Comparison of ENCODE assay signal across 1 cellular context in the genomic region with DNA sequence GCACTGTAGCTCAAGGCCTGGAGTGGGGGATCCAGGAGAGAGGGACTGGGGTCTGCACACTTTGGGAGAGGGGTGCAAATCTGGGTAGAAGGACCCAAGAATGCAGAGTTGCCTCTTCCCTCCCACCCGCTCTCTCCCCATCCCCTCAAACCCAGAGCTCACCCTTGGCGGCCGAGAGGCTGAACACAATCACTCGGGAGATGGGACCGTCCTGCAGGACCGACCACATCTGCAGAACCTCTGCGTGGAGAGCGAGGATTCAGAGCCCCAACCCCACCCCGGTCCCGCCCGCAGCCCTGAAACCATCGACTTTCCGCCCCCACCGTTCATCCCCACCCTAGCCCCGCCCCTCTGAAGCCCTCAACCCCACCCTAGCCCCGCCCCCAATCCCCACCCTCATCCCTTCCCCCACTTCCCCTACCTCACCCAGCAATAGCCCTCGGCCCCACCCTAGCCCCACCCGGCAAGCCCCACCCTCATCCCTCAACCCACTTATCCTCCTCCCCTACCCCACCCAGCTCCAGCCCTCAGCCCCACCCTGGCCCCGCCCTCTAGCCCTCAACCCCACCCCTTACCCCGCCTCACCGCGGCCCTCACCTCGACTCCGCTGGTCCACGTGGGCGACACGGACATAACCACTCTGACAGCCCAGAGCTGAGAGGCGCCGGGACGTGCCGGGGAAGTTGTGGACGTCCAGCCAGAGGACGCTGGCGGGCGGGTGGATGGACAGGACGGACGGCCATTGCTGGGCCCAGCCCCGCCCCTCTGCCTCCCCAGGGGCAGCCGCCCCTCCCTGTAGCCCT.
TF ChIP-seq lines count a peak whose summit lies in the region.

No MANE protein-coding gene starts in this region.

TF ChIP-seq in GM23338, 12 proteins besides CTCF, POLR2A, EP300 and RAD21:
- TF ChIP-seq, protein P1, sequence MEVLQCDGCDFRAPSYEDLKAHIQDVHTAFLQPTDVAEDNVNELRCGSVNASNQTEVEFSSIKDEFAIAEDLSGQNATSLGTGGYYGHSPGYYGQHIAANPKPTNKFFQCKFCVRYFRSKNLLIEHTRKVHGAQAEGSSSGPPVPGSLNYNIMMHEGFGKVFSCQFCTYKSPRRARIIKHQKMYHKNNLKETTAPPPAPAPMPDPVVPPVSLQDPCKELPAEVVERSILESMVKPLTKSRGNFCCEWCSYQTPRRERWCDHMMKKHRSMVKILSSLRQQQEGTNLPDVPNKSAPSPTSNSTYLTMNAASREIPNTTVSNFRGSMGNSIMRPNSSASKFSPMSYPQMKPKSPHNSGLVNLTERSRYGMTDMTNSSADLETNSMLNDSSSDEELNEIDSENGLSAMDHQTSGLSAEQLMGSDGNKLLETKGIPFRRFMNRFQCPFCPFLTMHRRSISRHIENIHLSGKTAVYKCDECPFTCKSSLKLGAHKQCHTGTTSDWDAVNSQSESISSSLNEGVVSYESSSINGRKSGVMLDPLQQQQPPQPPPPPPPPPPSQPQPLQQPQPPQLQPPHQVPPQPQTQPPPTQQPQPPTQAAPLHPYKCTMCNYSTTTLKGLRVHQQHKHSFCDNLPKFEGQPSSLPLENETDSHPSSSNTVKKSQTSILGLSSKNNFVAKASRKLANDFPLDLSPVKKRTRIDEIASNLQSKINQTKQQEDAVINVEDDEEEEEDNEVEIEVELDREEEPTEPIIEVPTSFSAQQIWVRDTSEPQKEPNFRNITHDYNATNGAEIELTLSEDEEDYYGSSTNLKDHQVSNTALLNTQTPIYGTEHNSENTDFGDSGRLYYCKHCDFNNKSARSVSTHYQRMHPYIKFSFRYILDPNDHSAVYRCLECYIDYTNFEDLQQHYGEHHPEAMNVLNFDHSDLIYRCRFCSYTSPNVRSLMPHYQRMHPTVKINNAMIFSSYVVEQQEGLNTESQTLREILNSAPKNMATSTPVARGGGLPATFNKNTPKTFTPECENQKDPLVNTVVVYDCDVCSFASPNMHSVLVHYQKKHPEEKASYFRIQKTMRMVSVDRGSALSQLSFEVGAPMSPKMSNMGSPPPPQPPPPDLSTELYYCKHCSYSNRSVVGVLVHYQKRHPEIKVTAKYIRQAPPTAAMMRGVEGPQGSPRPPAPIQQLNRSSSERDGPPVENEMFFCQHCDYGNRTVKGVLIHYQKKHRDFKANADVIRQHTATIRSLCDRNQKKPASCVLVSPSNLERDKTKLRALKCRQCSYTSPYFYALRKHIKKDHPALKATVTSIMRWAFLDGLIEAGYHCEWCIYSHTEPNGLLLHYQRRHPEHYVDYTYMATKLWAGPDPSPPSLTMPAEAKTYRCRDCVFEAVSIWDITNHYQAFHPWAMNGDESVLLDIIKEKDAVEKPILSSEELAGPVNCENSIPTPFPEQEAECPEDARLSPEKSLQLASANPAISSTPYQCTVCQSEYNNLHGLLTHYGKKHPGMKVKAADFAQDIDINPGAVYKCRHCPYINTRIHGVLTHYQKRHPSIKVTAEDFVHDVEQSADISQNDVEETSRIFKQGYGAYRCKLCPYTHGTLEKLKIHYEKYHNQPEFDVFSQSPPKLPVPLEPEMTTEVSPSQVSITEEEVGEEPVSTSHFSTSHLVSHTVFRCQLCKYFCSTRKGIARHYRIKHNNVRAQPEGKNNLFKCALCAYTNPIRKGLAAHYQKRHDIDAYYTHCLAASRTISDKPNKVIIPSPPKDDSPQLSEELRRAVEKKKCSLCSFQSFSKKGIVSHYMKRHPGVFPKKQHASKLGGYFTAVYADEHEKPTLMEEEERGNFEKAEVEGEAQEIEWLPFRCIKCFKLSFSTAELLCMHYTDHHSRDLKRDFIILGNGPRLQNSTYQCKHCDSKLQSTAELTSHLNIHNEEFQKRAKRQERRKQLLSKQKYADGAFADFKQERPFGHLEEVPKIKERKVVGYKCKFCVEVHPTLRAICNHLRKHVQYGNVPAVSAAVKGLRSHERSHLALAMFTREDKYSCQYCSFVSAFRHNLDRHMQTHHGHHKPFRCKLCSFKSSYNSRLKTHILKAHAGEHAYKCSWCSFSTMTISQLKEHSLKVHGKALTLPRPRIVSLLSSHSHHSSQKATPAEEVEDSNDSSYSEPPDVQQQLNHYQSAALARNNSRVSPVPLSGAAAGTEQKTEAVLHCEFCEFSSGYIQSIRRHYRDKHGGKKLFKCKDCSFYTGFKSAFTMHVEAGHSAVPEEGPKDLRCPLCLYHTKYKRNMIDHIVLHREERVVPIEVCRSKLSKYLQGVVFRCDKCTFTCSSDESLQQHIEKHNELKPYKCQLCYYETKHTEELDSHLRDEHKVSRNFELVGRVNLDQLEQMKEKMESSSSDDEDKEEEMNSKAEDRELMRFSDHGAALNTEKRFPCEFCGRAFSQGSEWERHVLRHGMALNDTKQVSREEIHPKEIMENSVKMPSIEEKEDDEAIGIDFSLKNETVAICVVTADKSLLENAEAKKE (CRISPR knock-in tag; IDR thresholded peaks at IDR 0.05), result no peak
- TF ChIP-seq, protein P2, sequence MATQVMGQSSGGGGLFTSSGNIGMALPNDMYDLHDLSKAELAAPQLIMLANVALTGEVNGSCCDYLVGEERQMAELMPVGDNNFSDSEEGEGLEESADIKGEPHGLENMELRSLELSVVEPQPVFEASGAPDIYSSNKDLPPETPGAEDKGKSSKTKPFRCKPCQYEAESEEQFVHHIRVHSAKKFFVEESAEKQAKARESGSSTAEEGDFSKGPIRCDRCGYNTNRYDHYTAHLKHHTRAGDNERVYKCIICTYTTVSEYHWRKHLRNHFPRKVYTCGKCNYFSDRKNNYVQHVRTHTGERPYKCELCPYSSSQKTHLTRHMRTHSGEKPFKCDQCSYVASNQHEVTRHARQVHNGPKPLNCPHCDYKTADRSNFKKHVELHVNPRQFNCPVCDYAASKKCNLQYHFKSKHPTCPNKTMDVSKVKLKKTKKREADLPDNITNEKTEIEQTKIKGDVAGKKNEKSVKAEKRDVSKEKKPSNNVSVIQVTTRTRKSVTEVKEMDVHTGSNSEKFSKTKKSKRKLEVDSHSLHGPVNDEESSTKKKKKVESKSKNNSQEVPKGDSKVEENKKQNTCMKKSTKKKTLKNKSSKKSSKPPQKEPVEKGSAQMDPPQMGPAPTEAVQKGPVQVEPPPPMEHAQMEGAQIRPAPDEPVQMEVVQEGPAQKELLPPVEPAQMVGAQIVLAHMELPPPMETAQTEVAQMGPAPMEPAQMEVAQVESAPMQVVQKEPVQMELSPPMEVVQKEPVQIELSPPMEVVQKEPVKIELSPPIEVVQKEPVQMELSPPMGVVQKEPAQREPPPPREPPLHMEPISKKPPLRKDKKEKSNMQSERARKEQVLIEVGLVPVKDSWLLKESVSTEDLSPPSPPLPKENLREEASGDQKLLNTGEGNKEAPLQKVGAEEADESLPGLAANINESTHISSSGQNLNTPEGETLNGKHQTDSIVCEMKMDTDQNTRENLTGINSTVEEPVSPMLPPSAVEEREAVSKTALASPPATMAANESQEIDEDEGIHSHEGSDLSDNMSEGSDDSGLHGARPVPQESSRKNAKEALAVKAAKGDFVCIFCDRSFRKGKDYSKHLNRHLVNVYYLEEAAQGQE (IDR thresholded peaks at IDR 0.05; ENCODE audit: unreplicated experiment), result no peak
- no peak for TF ChIP-seq EZH2 (IDR thresholded peaks at IDR 0.05; ENCODE audit: low read depth, unreplicated experiment)
- no peak for TF ChIP-seq NANOG (IDR thresholded peaks at IDR 0.05; ENCODE audit: borderline replicate concordance)
- TF ChIP-seq POLR2AphosphoS5 (IDR thresholded peaks at IDR 0.05; ENCODE audit: low read depth), result no peak
- TF ChIP-seq EZH2phosphoT487 (IDR thresholded peaks at IDR 0.05; ENCODE audit: unreplicated experiment), result no peak
- TF ChIP-seq ZNF114 (CRISPR knock-in tag; IDR thresholded peaks at IDR 0.05), result no peak
- no peak for TF ChIP-seq ZNF331 (CRISPR knock-in tag; IDR thresholded peaks at IDR 0.05; ENCODE audit: low read depth)
- TF ChIP-seq STAT1 (IDR thresholded peaks at IDR 0.05; ENCODE audit: unreplicated experiment), result no peak
- TF ChIP-seq CREB1 (CRISPR knock-in tag; IDR thresholded peaks at IDR 0.05; ENCODE audit: low read depth), result no peak
- TF ChIP-seq, protein P3, sequence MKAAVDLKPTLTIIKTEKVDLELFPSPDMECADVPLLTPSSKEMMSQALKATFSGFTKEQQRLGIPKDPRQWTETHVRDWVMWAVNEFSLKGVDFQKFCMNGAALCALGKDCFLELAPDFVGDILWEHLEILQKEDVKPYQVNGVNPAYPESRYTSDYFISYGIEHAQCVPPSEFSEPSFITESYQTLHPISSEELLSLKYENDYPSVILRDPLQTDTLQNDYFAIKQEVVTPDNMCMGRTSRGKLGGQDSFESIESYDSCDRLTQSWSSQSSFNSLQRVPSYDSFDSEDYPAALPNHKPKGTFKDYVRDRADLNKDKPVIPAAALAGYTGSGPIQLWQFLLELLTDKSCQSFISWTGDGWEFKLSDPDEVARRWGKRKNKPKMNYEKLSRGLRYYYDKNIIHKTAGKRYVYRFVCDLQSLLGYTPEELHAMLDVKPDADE (IDR thresholded peaks at IDR 0.05), result no peak
- no peak for TF ChIP-seq JUNB (IDR thresholded peaks at IDR 0.05; ENCODE audit: unreplicated experiment)
